ENCODE assay signal across 14 cellular contexts in genomic region chr5:59709346-59709821, GRCh38.
DNase-seq lines count a peak whose midpoint lies in the region; FAIRE-seq and TF ChIP-seq lines count a peak whose summit lies in the region.
"Had no signal": no experiment of that assay in that cellular context is flagged by ENCODE, and none has a peak within 500 bp of the region (broad histone marks: within the 10 kb centered on the region; RNA-seq: fewer than 3 reads in every experiment).

No MANE protein-coding gene starts in this region.

- FAIRE-seq in small intestine (lab: Jason Lieb, UNC): no peak
- FAIRE-seq: GM19239, HepG2 had no signal

- CTCF ChIA-PET in MCF 10A (lab: Yijun Ruan, JAX): interaction anchor here (0.6 to 1.7 kb wide), 3 partner anchors 35 to 1407 kb away, joined by 3 to 5 read pairs (median 4); no protein-coding TSS in a partner anchor

- H3K27ac ChIP-seq in breast epithelium (no peak overlapping the region), small intestine (ENCODE audit: low read depth in 1 of 2, low read length in 1 of 2) (peak overlapping the region in 1 of 2 donors; percentile 2), testis (no peak overlapping the region), GM23248 (no peak overlapping the region)

- no peak for TF ChIP-seq CTCF in MCF 10A (IDR thresholded peaks at IDR 0.05; ENCODE audit: unreplicated experiment)
- no peak for TF ChIP-seq CTCF in breast epithelium (IDR thresholded peaks at IDR 0.05)
- TF ChIP-seq CTCF in chondrocyte (IDR thresholded peaks at IDR 0.05): no peak
- TF ChIP-seq CTCF in testis (IDR thresholded peaks at IDR 0.05): no peak

- no peaks in the 10 kb centered on the region for H3K9me3 Mint-ChIP-seq in MCF 10A (ENCODE audit: unreplicated experiment)
- no peaks in the 10 kb centered on the region for H3K9me3 Mint-ChIP-seq in chondrocyte (ENCODE audit: low read depth)

- no peaks in the 10 kb centered on the region for H3F3A ChIP-seq in GM23248 (ENCODE audit: insufficient read depth)

- no peak overlapping the region for H3K9ac ChIP-seq in GM23248

- no peaks in the 10 kb centered on the region for H3K79me2 ChIP-seq in GM23248 (ENCODE audit: insufficient read depth)

- TF ChIP-seq POLR2A in breast epithelium (IDR thresholded peaks at IDR 0.05): no peak
- TF ChIP-seq POLR2A in testis (IDR thresholded peaks at IDR 0.05): no peak

- H3K4me3 Mint-ChIP-seq in MCF 10A (ENCODE audit: unreplicated experiment) (no peak overlapping the region), chondrocyte (ENCODE audit: unreplicated experiment) (peak overlapping the region; percentile 26)

- POLR2A ChIA-PET in MCF 10A (lab: Yijun Ruan, JAX): interaction anchor here (0.7 to 2.0 kb wide), 7 partner anchors 28 to 444 kb away, joined by 3 to 7 read pairs (median 3); no protein-coding TSS in a partner anchor

- H3K27ac Mint-ChIP-seq in MCF 10A (ENCODE audit: low read depth, unreplicated experiment) (peak overlapping the region; percentile 18), chondrocyte (ENCODE audit: unreplicated experiment) (peak overlapping the region; percentile 73)

- H3K4me1 ChIP-seq in breast epithelium (no peaks in the 10 kb centered on the region), small intestine (ENCODE audit: control insufficient read depth in 2 of 2, insufficient read depth in 1 of 2, low read depth in 1 of 2, low read length in 1 of 2) (no peaks in the 10 kb centered on the region), testis (no peaks in the 10 kb centered on the region), GM23248 (ENCODE audit: insufficient read depth) (peaks cover 6% of the 10 kb centered on the region)

- H3K4me1 Mint-ChIP-seq in MCF 10A (ENCODE audit: insufficient read depth, unreplicated experiment): peaks cover 25% of the 10 kb centered on the region
- H3K4me1 Mint-ChIP-seq in chondrocyte (ENCODE audit: low read depth): peaks cover 40% of the 10 kb centered on the region

- H3K36me3 Mint-ChIP-seq in MCF 10A (ENCODE audit: insufficient read depth, unreplicated experiment) (peaks cover 13% of the 10 kb centered on the region), chondrocyte (ENCODE audit: low read depth) (no peaks in the 10 kb centered on the region)

- in situ Hi-C loops in GM23248 (cut with MboI): no loop called here

- H3K9me2 ChIP-seq in GM23248 (ENCODE audit: insufficient read depth): no peaks in the 10 kb centered on the region

- no peak for DNase-seq in MCF 10A (ENCODE audit: unreplicated experiment)
- no peak for DNase-seq in breast epithelium (ENCODE audit: low spot score in 2 of 2)
- no peak for DNase-seq in chondrocyte (ENCODE audit: low spot score)
- peak; percentile 54 for DNase-seq in islet precursor cell
- no peak for DNase-seq in small intestine
- DNase-seq in hypothalamus (lab: John Stamatoyannopoulos, UW): no peak
- DNase-seq in testis: no peak
- DNase-seq in GM23248: no peak
- DNase-seq: activated naive CD4-positive, alpha-beta T cell; caudate nucleus; NCI-H1092 treated with DMSO at 0.1 percent for 48 hours; stimulated activated naive CD4-positive, alpha-beta T cell had no signal

- no peak overlapping the region for H3K4me2 ChIP-seq in GM23248 (ENCODE audit: unreplicated experiment)

- no peaks in the 10 kb centered on the region for H4K20me1 ChIP-seq in GM23248 (ENCODE audit: insufficient read depth)

- H3K27me3 ChIP-seq in breast epithelium (no peaks in the 10 kb centered on the region), small intestine (ENCODE audit: control insufficient read depth in 2 of 2, insufficient read depth in 2 of 2, low read length in 2 of 2) (peaks cover 0 to 3% of the 10 kb centered on the region in 2 donors), testis (no peaks in the 10 kb centered on the region), GM23248 (replicated peaks; ENCODE audit: insufficient read depth) (0 out of 2 replicates have a peak, but pooled peaks cover 4% of the 10 kb centered on the region)

- H3K36me3 ChIP-seq in breast epithelium (no peaks in the 10 kb centered on the region), small intestine (ENCODE audit: control insufficient read depth in 2 of 2, insufficient read depth in 2 of 2, low read length in 2 of 2) (no peaks in the 10 kb centered on the region), testis (ENCODE audit: low read depth, missing control alignments) (no peaks in the 10 kb centered on the region), GM23248 (ENCODE audit: low read depth) (no peaks in the 10 kb centered on the region)

- H3K27me3 Mint-ChIP-seq in MCF 10A (ENCODE audit: insufficient read depth, unreplicated experiment) (no peaks in the 10 kb centered on the region), chondrocyte (ENCODE audit: low read depth) (no peaks in the 10 kb centered on the region)

- WGBS in small intestine, 3 donors: 38 to 63% (median 54%) methylated on average over 4 of the region's 4 CpGs
- WGBS in testis, 2 donors: 35 to 36% methylated on average over 4 of the region's 4 CpGs
- WGBS in GM23248 (ENCODE audit: low coverage in 1 of 2, low lambda C conversion rate in 2 of 2, missing lambda C conversion rate in 2 of 2), 2 experiments: 42 to 43% methylated on average over 4 of the region's 4 CpGs

- no peak overlapping the region; the same call in 1 of the 2 replicates for H2AFZ ChIP-seq in GM23248

- intact Hi-C loops in MCF 10A (cut with micrococcal nuclease): no loop called here
- intact Hi-C loops in breast epithelium (cut with DNase I; ENCODE audit: low total_unique reads): no loop called here
- intact Hi-C loops in testis (cut with DNase I; ENCODE audit: low total_unique reads): no loop called here

- H3K4me3 ChIP-seq in breast epithelium (no peak overlapping the region), small intestine (ENCODE audit: low read depth in 1 of 2, low read length in 2 of 2) (no peak overlapping the region), testis (no peak overlapping the region), GM23248 (no peak overlapping the region)

- BruUV-seq in MCF 10A (replicated peaks; lab: Mats Ljungman, UMichigan): no TSS peak

- H3K9me3 ChIP-seq in breast epithelium (peaks cover 0 to 18% of the 10 kb centered on the region in 2 donors), small intestine (ENCODE audit: control insufficient read depth, low read depth) (no peaks in the 10 kb centered on the region), testis (no peaks in the 10 kb centered on the region), GM23248 (ENCODE audit: low read depth) (no peaks in the 10 kb centered on the region)
